15 cellular contexts compared by ENCODE assay signal in the genomic region with DNA sequence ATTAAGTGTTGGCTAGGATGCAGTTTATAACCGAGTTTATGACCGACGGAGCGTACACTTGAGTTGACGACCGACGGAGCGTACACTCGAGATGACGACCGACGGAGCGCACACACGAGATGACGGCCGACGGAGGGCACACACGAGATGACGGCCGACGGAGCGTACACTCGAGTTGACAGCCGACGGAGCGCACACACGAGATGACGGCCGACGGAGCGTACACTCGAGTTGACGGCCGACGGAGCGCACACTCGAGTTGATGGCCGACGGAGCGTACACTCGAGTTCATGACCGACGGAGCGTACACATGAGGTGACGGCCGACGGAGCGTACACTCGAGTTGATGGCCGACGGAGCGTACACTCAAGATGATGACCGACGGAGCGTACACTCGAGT.
DNase-seq lines count a peak whose midpoint lies in the region; ATAC-seq and FAIRE-seq lines count a peak whose summit lies in the region.
"Had no signal": no experiment of that assay in that cellular context is flagged by ENCODE, and none has a peak within 500 bp of the region (broad histone marks: within the 10 kb centered on the region; RNA-seq: fewer than 3 reads in every experiment).

No MANE protein-coding gene starts in this region.

- H3K27ac Mint-ChIP-seq in activated CD4-positive, alpha-beta T cell treated with anti-CD3 and anti-CD28 coated beads, Interleukin-2, amount 10 ng/mL, durations not matched to agents 24 days and 14 days: no peak overlapping the region
- H3K27ac Mint-ChIP-seq: CD4-positive, CD25-positive, alpha-beta regulatory T cell; GM23338 had no signal

- peak overlapping the region; percentile 29 for H4K8ac ChIP-seq in neuronal stem cell (ENCODE audit: low read depth, low read length)

- no peak overlapping the region for H2BK12ac ChIP-seq in neuronal stem cell (ENCODE audit: low read length)

- DNase-seq in activated CD4-positive, alpha-beta T cell treated with anti-CD3 and anti-CD28 coated beads, Interleukin-2, amount 10 ng/mL, durations not matched to agents 24 days and 14 days: peak; percentile 27
- DNase-seq in activated CD4-positive, alpha-beta T cell treated with anti-CD3 and anti-CD28 coated beads for 4 hours: no peak
- DNase-seq in HTR-8/SVneo (ENCODE audit: insufficient read length, low spot score) (no peak), neuronal stem cell (ENCODE audit: low spot score) (no peak), 8988T (no peak), dedifferentiated amniotic fluid mesenchymal stem cell (ENCODE audit: extremely low spot score) (no peak)
- DNase-seq: ACHN; CD4-positive, CD25-positive, alpha-beta regulatory T cell; DMS79; H9; KG1 had no signal

- no peak overlapping the region for H2AK5ac ChIP-seq in neuronal stem cell (ENCODE audit: low read depth, low read length)

- H2BK120ac ChIP-seq in neuronal stem cell (ENCODE audit: low read depth, low read length): no peak overlapping the region

- intact Hi-C loops in activated CD4-positive, alpha-beta T cell treated with anti-CD3 and anti-CD28 coated beads, Interleukin-2, amount 10 ng/mL, durations not matched to agents 24 days and 14 days (cut with micrococcal nuclease): no loop called here

- peaks cover 0 to 8% of the 10 kb centered on the region in 2 donors for H3K9me3 ChIP-seq in neuronal stem cell (replicated peaks in 1 of 2; ENCODE audit: control insufficient read depth in 2 of 2, insufficient read depth in 1 of 2, low read depth in 1 of 2, low read length in 2 of 2)

- peak overlapping the region; percentile 39 for H3K14ac ChIP-seq in neuronal stem cell (ENCODE audit: low read length)

- no peaks in the 10 kb centered on the region for H3K79me1 ChIP-seq in neuronal stem cell (ENCODE audit: low read depth, low read length)

- H3K27me3 Mint-ChIP-seq in activated CD4-positive, alpha-beta T cell treated with anti-CD3 and anti-CD28 coated beads, Interleukin-2, amount 10 ng/mL, durations not matched to agents 24 days and 14 days: no peaks in the 10 kb centered on the region
- H3K27me3 Mint-ChIP-seq: CD4-positive, CD25-positive, alpha-beta regulatory T cell; IgD-negative memory B cell had no signal

- H3K9ac ChIP-seq in neuronal stem cell (ENCODE audit: low read depth, low read length, poor library complexity): no peak overlapping the region
- H3K9ac ChIP-seq: BLaER1 treated with 17β-estradiol and CSF1 and Interleukin-3, amounts not matched to agents 10 nM and 100 nM had no signal

- no peak overlapping the region for H3K4ac ChIP-seq in neuronal stem cell (ENCODE audit: low read length)

- peak overlapping the region; percentile 94 for H3K23ac ChIP-seq in neuronal stem cell (ENCODE audit: low read depth, low read length, poor library complexity)

- no peak for ATAC-seq in GM21786 (IDR thresholded peaks at IDR 0.05; ENCODE audit: unreplicated experiment)
- ATAC-seq: GM23338 had no signal

- peaks cover 0 to 1% of the 10 kb centered on the region in 2 donors for H3K4me1 ChIP-seq in neuronal stem cell (ENCODE audit: control insufficient read depth in 2 of 2, insufficient read depth in 1 of 2, low read depth in 1 of 2, low read length in 2 of 2)
- H3K4me1 ChIP-seq: BLaER1 treated with 17β-estradiol and CSF1 and Interleukin-3, amounts not matched to agents 10 nM and 100 nM had no signal

- H3K36me3 ChIP-seq in neuronal stem cell (replicated peaks in 1 of 2; ENCODE audit: control insufficient read depth in 2 of 2, insufficient read depth in 2 of 2, low read length in 2 of 2): peaks cover 6 to 30% of the 10 kb centered on the region in 2 donors

- H3K4me1 Mint-ChIP-seq in activated CD4-positive, alpha-beta T cell treated with anti-CD3 and anti-CD28 coated beads, Interleukin-2, amount 10 ng/mL, durations not matched to agents 24 days and 14 days: no peaks in the 10 kb centered on the region
- H3K4me1 Mint-ChIP-seq: GM23338, H9 had no signal

- no peak overlapping the region for H3K4me2 ChIP-seq in neuronal stem cell (ENCODE audit: insufficient read depth, low read length, poor library complexity, severe bottlenecking)
- H3K4me2 ChIP-seq: BLaER1 treated with 17β-estradiol and CSF1 and Interleukin-3, amounts not matched to agents 10 nM and 100 nM; GM23338 had no signal

- no peak overlapping the region for H4K91ac ChIP-seq in neuronal stem cell (ENCODE audit: low read depth, low read length, poor library complexity)

- H3K4me3 Mint-ChIP-seq in activated CD4-positive, alpha-beta T cell treated with anti-CD3 and anti-CD28 coated beads, Interleukin-2, amount 10 ng/mL, durations not matched to agents 24 days and 14 days: no peak overlapping the region
- H3K4me3 Mint-ChIP-seq: CD4-positive, CD25-positive, alpha-beta regulatory T cell; GM23338; H9; IgD-negative memory B cell had no signal

- no CpG with 5 or more reads among the region's 56 CpGs for WGBS in neuronal stem cell (ENCODE audit: extremely low coverage in 2 of 2, insufficient read length in 2 of 2, insufficient replicate concordance in 1 of 2), 2 donors

- peaks cover 14% of the 10 kb centered on the region for H3K9me3 Mint-ChIP-seq in activated CD4-positive, alpha-beta T cell treated with anti-CD3 and anti-CD28 coated beads, Interleukin-2, amount 10 ng/mL, durations not matched to agents 24 days and 14 days

- no peak overlapping the region for H2BK15ac ChIP-seq in neuronal stem cell (ENCODE audit: low read length)

- peak; percentile 96 for FAIRE-seq in HTR-8/SVneo (lab: Jason Lieb, UNC)

- no peak overlapping the region for H2BK5ac ChIP-seq in neuronal stem cell (ENCODE audit: low read length)

- H3K27ac ChIP-seq in neuronal stem cell (replicated peaks; ENCODE audit: low read length): no peak overlapping the region
- H3K27ac ChIP-seq: BLaER1 treated with 17β-estradiol and CSF1 and Interleukin-3, amounts not matched to agents 10 nM and 100 nM had no signal

- peaks cover 60% of the 10 kb centered on the region for H3K36me3 Mint-ChIP-seq in activated CD4-positive, alpha-beta T cell treated with anti-CD3 and anti-CD28 coated beads, Interleukin-2, amount 10 ng/mL, durations not matched to agents 24 days and 14 days (ENCODE audit: low read depth)

- no peaks in the 10 kb centered on the region for H3K27me3 ChIP-seq in neuronal stem cell (ENCODE audit: control insufficient read depth in 3 of 3, insufficient read depth in 3 of 3, low read depth in 1 of 3, low read length in 3 of 3)
- H3K27me3 ChIP-seq: BLaER1 treated with 17β-estradiol and CSF1 and Interleukin-3, amounts not matched to agents 10 nM and 100 nM had no signal

- peak overlapping the region; percentile 35 for H3K18ac ChIP-seq in neuronal stem cell (ENCODE audit: low read length)

- no peak overlapping the region for H2AFZ ChIP-seq in neuronal stem cell (ENCODE audit: low read length)
- H2AFZ ChIP-seq: GM23338 had no signal

- H3K4me3 ChIP-seq in neuronal stem cell (ENCODE audit: low read length in 2 of 2): no peak overlapping the region
- H3K4me3 ChIP-seq: GM23338 had no signal
